In the genomic region with DNA sequence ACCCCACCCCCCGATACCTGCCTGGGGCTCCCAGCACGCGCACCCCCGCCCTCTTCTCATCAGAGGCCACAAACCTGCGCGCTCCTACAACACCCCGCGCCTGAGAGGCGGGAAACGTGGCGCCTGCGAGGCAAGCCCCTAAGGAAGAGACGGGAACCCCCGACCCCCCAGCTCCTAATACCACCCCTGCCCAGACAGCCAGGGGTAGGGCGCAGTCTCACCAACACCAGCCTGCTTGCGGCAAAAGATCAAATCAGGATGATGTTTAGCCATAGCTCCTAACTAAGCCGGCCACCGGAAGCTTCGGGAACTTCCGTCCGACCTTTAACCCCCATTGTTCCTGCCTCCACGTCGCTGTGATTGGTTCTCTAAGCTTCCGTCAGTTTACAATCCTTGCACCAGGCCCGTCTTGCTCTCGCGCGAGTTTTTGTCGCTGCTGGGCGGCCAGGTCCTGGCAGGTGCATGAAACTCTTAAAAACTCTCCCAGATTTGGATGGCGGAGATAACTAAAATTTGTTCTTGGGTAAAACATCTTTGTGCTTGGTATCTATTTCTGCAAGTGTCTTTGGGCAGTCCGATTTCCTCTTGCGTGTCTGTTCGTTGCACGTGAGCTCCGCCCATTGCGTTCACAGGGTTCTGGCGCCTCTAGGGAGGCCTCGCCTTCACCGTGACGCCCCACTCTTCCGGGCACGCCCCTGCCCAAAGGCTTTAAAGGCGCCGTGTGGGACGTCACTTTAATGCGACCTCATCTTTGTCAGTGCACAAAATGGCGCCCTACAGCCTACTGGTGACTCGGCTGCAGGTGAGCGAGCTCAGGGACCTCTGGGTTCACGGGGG, we compare ENCODE assay signal across 8 cellular contexts. TPM values are rescaled to one million over a fixed set of nuclear protein-coding genes. Genes with fewer than 3 reads are reported as not detected.
DNase-seq lines count a peak whose midpoint lies in the region; ATAC-seq and TF ChIP-seq lines count a peak whose summit lies in the region.

ACO2 (plus strand) TSS at position 737 of the 837 bp plus-strand sequence; CDS start at position 767, 30 bp downstream.
A gene with protein sequence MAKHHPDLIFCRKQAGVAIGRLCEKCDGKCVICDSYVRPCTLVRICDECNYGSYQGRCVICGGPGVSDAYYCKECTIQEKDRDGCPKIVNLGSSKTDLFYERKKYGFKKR (minus strand): TSS at position 312 of the 837 bp plus-strand sequence. CDS start 39 bp downstream, at position 273.

- POLR2A ChIA-PET in activated CD4-positive, alpha-beta T cell treated with anti-CD3 and anti-CD28 coated beads, Interleukin-2, amount 10 ng/mL, durations not matched to agents 7 days and 5 days (lab: Charles Lee), result interaction anchor here (0.5 to 1.8 kb wide), 10 partner anchors 10 to 1083 kb away, joined by 3 to 10 read pairs (median 4); partner anchors contain the start of genes TEF and TOB2

- H3K9ac ChIP-seq in BLaER1, result peak within 1 kb of the TSS; percentile 94

- TF ChIP-seq CTCF in coronary artery (IDR thresholded peaks at IDR 0.05), result no peak

- H3K4me3 Mint-ChIP-seq in activated CD4-positive, alpha-beta T cell treated with anti-CD3 and anti-CD28 coated beads, Interleukin-2, amount 10 ng/mL, durations not matched to agents 7 days and 5 days, result peak within 1 kb of the TSS; percentile 88

- peak within 1 kb of the TSS; percentile 97 for H3K4me2 ChIP-seq in BLaER1

- H3K4me1 Mint-ChIP-seq in activated CD4-positive, alpha-beta T cell treated with anti-CD3 and anti-CD28 coated beads, Interleukin-2, amount 10 ng/mL, durations not matched to agents 7 days and 5 days, result peaks cover 46% of the 10 kb centered on the region

- peaks cover 75% of the 10 kb centered on the region for H3K36me3 ChIP-seq in BLaER1

- H4K20me1 ChIP-seq in BLaER1, result peaks cover 10% of the 10 kb centered on the region; the same call in 1 of the 2 replicates

- ATAC-seq in GM19328 (IDR thresholded peaks at IDR 0.05; ENCODE audit: unreplicated experiment), result peak; percentile 91
- peak; percentile 78 for ATAC-seq in HG03520 (IDR thresholded peaks at IDR 0.05; ENCODE audit: unreplicated experiment)
- peak; percentile 90 for ATAC-seq in left colon

- H3K27me3 ChIP-seq in BLaER1, result no peaks in the 10 kb centered on the region

- no peaks in the 10 kb centered on the region for H3K27me3 Mint-ChIP-seq in activated CD4-positive, alpha-beta T cell treated with anti-CD3 and anti-CD28 coated beads, Interleukin-2, amount 10 ng/mL, durations not matched to agents 7 days and 5 days

- H3K36me3 Mint-ChIP-seq in activated CD4-positive, alpha-beta T cell treated with anti-CD3 and anti-CD28 coated beads, Interleukin-2, amount 10 ng/mL, durations not matched to agents 7 days and 5 days (ENCODE audit: low read depth), result peaks cover 43% of the 10 kb centered on the region

- H3K4me3 ChIP-seq in BLaER1 (peak within 1 kb of the TSS; percentile 95), coronary artery (peak within 1 kb of the TSS; percentile 85)

- no peaks in the 10 kb centered on the region for H3K9me3 Mint-ChIP-seq in activated CD4-positive, alpha-beta T cell treated with anti-CD3 and anti-CD28 coated beads, Interleukin-2, amount 10 ng/mL, durations not matched to agents 7 days and 5 days

- H3K27ac ChIP-seq in BLaER1 (peak within 1 kb of the TSS; percentile 98), coronary artery (peak within 1 kb of the TSS; percentile 92 to 93)

- peak; percentile 99 for DNase-seq in NCI-H69 (lab: John Stamatoyannopoulos, UW)
- peak; percentile 98 for DNase-seq in activated CD4-positive, alpha-beta T cell treated with anti-CD3 and anti-CD28 coated beads, Interleukin-2, amount 10 ng/mL, durations not matched to agents 7 days and 5 days
- peak; percentile 97 for DNase-seq in coronary artery (ENCODE audit: low spot score)
- DNase-seq in left colon, result peak; percentile 96 to 99
- DNase-seq in stimulated activated CD4-positive, alpha-beta T cell treated with anti-CD3 and anti-CD28 coated beads, Interleukin-1b, Interleukin-23, amount 100 ng/mL, for 48 hours, result peak; percentile 97

- peak within 1 kb of the TSS; percentile 99 for H3K27ac Mint-ChIP-seq in activated CD4-positive, alpha-beta T cell treated with anti-CD3 and anti-CD28 coated beads, Interleukin-2, amount 10 ng/mL, durations not matched to agents 7 days and 5 days

- peaks cover 40% of the 10 kb centered on the region for H3K4me1 ChIP-seq in BLaER1

- CTCF ChIA-PET in activated CD4-positive, alpha-beta T cell treated with anti-CD3 and anti-CD28 coated beads, Interleukin-2, amount 10 ng/mL, durations not matched to agents 7 days and 5 days (lab: Charles Lee), result interaction anchor here (0.6 to 2.1 kb wide), 12 partner anchors 9 to 87 kb away, joined by 3 to 9 read pairs (median 4); partner anchors contain the start of genes TEF and TOB2

- intact Hi-C loops in left colon (cut with DNase I, micrococcal nuclease), result no loop called here

- H3K9me3 ChIP-seq in BLaER1, result no peaks in the 10 kb centered on the region

RNA-seq across cellular contexts. Expression of gene ACO2, which starts in this region (rescaled TPM):
- 10 to 100 TPM; 73.4 to 77.9 TPM for total RNA-seq in activated CD4-positive, alpha-beta T cell treated with anti-CD3 and anti-CD28 coated beads, Interleukin-2, amount 10 ng/mL, durations not matched to agents 7 days and 5 days
- total RNA-seq in left colon, result 100 to 1,000 TPM; 271 to 289 TPM

RNA-seq across cellular contexts. Expression of the second gene that starts in this region (rescaled TPM):
- total RNA-seq in activated CD4-positive, alpha-beta T cell treated with anti-CD3 and anti-CD28 coated beads, Interleukin-2, amount 10 ng/mL, durations not matched to agents 7 days and 5 days, result 10 to 100 TPM; 63.6 to 64.8 TPM
- 10 to 100 TPM; 32.1 to 35.3 TPM for total RNA-seq in left colon

Comparison
In these comparisons a context has a peak if more than half of its experiments do, and no peak if none do; other contexts are left out.
1. Peak in every context shown above with its lines: DNase-seq, ATAC-seq, H3K4me3 ChIP-seq and H3K27ac ChIP-seq.